In the genomic region with DNA sequence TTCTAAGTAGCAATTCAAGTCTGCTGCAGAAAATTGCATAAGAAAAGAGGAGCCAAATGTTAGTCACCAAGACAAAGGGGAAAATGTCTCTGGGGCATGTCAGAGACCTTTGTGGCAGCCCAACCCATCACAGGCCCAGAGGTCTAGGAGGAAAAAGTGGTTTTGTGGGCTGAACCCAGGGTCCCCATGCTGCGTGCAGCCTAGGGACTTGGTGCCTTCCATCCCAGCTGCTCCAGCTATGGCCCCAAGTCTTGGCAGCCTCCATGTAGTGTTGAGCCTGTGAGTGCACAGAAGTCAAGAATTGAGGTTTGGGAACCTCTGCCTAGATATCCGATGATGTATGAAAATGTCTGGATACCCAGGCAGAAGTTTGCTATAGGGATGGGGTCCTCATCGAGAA, we compare ENCODE assay signal across 9 cellular contexts.
"Had no signal": no experiment of that assay in that cellular context is flagged by ENCODE, and none has a peak within 500 bp of the region (broad histone marks: within the 10 kb centered on the region; RNA-seq: fewer than 3 reads in every experiment).

No MANE protein-coding gene starts in this region.

- H3K4me3 Mint-ChIP-seq: GM23338, H9, HFFc6 had no signal

- H3K27ac ChIP-seq: GM23248 had no signal

- ATAC-seq: GM23338, HCT116 had no signal

- H3K4me1 Mint-ChIP-seq: GM23338, H9 had no signal

- DNase-seq: GM23248, GOT3, H7, H9, HCEC 1CT, HFFc6 had no signal

- H3K27ac Mint-ChIP-seq: GM23338, H9, HFFc6 had no signal

- H3K4me1 ChIP-seq: HAP-1 had no signal

- H3K9me3 ChIP-seq: HAP-1 had no signal

- H3K36me3 ChIP-seq: HAP-1 had no signal

- H3K4me3 ChIP-seq: GM23248, GM23338, HAP-1 had no signal
